19 cellular contexts compared by ENCODE assay signal in genomic region chr17:81570896-81571453, GRCh38.
"Had no signal": no experiment of that assay in that cellular context is flagged by ENCODE, and none has a peak within 500 bp of the region (broad histone marks: within the 10 kb centered on the region; RNA-seq: fewer than 3 reads in every experiment).

No MANE protein-coding gene starts in this region.

- DNase-seq: effector memory CD4-positive, alpha-beta T cell; heart right ventricle; hypothalamus; kidney glomerular epithelial cell; mammary epithelial cell; psoas muscle; retina; right lobe of liver; stimulated activated CD4-positive, alpha-beta T cell treated with anti-CD3 and anti-CD28 coated beads, Interleukin-4, amount 100 ng/mL, for 1 hour; stimulated activated CD8-positive, alpha-beta memory T cell treated with anti-CD3 and anti-CD28 coated beads, Interleukin-4, amount 100 ng/mL, for 48 hours; testis; upper lobe of right lung had no signal

- H3K9me3 ChIP-seq: heart right ventricle, psoas muscle, right lobe of liver, testis, tibial nerve, upper lobe of right lung, vagina had no signal

- H3K4me1 Mint-ChIP-seq: stimulated activated memory B cell treated with anti-CD40 and anti-IgM and Interleukin-4, amounts not matched to agents 10 μg/mL and 1 μg/mL and 100 μg/mL, for 72 hours had no signal

- H3K27me3 Mint-ChIP-seq: stimulated activated memory B cell treated with anti-CD40 and anti-IgM and Interleukin-4, amounts not matched to agents 10 μg/mL and 1 μg/mL and 100 μg/mL, for 72 hours; stimulated activated naive CD8-positive, alpha-beta T cell treated with anti-CD3 and anti-CD28 coated beads, Interleukin-15, Interleukin-2, amounts not matched to agents 100 ng/mL and 50 ng/mL, for 24 hours had no signal

- H3K27ac ChIP-seq: coronary artery, heart right ventricle, parathyroid adenoma, psoas muscle, right lobe of liver, testis, tibial nerve, upper lobe of right lung, vagina had no signal

- H3K4me3 ChIP-seq: coronary artery, heart right ventricle, psoas muscle, right lobe of liver, testis, tibial nerve, upper lobe of right lung, vagina had no signal

- H3K27me3 ChIP-seq: heart right ventricle, right lobe of liver, testis, tibial nerve, upper lobe of right lung, vagina had no signal

- H2AFZ ChIP-seq: parathyroid adenoma had no signal

- H3K4me3 Mint-ChIP-seq: stimulated activated memory B cell treated with anti-CD40 and anti-IgM and Interleukin-4, amounts not matched to agents 10 μg/mL and 1 μg/mL and 100 μg/mL, for 72 hours; stimulated activated naive CD8-positive, alpha-beta T cell treated with anti-CD3 and anti-CD28 coated beads, Interleukin-15, Interleukin-2, amounts not matched to agents 100 ng/mL and 50 ng/mL, for 24 hours had no signal

- H3K9me3 Mint-ChIP-seq: nephron; stimulated activated memory B cell treated with anti-CD40 and anti-IgM and Interleukin-4, amounts not matched to agents 10 μg/mL and 1 μg/mL and 100 μg/mL, for 72 hours; stimulated activated naive CD8-positive, alpha-beta T cell treated with anti-CD3 and anti-CD28 coated beads, Interleukin-15, Interleukin-2, amounts not matched to agents 100 ng/mL and 50 ng/mL, for 24 hours had no signal

- H3K27ac Mint-ChIP-seq: stimulated activated memory B cell treated with anti-CD40 and anti-IgM and Interleukin-4, amounts not matched to agents 10 μg/mL and 1 μg/mL and 100 μg/mL, for 72 hours; stimulated activated naive CD8-positive, alpha-beta T cell treated with anti-CD3 and anti-CD28 coated beads, Interleukin-15, Interleukin-2, amounts not matched to agents 100 ng/mL and 50 ng/mL, for 24 hours had no signal

- H3K9ac ChIP-seq: parathyroid adenoma had no signal
